In the genomic region with DNA sequence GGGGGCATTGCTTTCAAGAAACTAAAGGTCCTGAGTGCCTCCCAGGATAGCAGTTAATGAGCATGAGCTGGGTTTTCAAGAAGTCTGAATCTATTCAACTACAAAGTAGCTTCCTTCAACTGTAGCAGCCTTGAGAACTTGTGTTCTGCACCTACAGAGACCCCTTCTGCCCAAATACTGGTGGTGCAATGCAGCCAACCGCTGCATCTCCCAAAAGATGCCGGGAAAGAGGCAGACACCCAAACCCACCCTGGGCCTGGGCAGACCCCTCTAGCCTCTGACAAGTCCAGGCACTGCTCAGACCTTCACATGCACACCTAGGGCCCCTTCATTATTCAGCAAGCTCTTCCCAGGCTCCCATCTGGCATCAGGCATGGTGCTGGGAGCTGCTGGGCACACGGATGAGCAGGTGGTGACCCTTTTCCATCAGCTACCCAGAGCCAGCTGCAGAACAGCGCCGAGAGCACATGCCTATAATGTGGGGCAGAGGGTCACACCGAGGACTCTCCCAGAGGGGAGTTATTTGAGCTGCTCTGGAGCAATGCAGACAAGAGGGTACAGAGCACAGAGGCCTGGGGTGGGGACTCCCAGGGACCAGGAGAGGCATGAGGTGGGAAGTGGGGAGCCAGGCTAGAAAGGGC, we compare ENCODE assay signal across 8 cellular contexts. TPM values are rescaled to one million over a fixed set of nuclear protein-coding genes. Genes with fewer than 3 reads are reported as not detected.
DNase-seq lines count a peak whose midpoint lies in the region; ATAC-seq and TF ChIP-seq lines count a peak whose summit lies in the region.

No MANE protein-coding gene starts in this region.

- intact Hi-C loops in lower lobe of right lung (cut with DNase I) (loop anchor here (5.0 kb wide), 1 partner anchor 340 kb away; no protein-coding TSS in a partner anchor), vagina (cut with DNase I) (no loop called here)

- peak; percentile 62 for DNase-seq in activated CD8-positive, alpha-beta memory T cell treated with anti-CD3 and anti-CD28 coated beads, Interleukin-2, amount 10 ng/mL, durations not matched to agents 7 days and 5 days
- no peak for DNase-seq in activated CD8-positive, alpha-beta memory T cell treated with anti-CD3 and anti-CD28 coated beads for 24 hours
- peak; percentile 54 for DNase-seq in KBM-7
- DNase-seq in T-helper 17 cell: no peak
- peak; percentile 23 for DNase-seq in cerebellar cortex (ENCODE audit: low spot score)
- DNase-seq in lower lobe of right lung: no peak
- DNase-seq in vagina (ENCODE audit: extremely low spot score in 2 of 2): peak; percentile 86 to 89
- DNase-seq in DMS79 (lab: John Stamatoyannopoulos, UW): no peak

- peaks cover 1% of the 10 kb centered on the region for H3K36me3 Mint-ChIP-seq in activated CD8-positive, alpha-beta memory T cell treated with anti-CD3 and anti-CD28 coated beads, Interleukin-2, amount 10 ng/mL, durations not matched to agents 7 days and 5 days
- peaks cover 2% of the 10 kb centered on the region for H3K36me3 Mint-ChIP-seq in T-helper 17 cell (ENCODE audit: low read depth)

- H3K9me3 Mint-ChIP-seq in activated CD8-positive, alpha-beta memory T cell treated with anti-CD3 and anti-CD28 coated beads, Interleukin-2, amount 10 ng/mL, durations not matched to agents 7 days and 5 days (ENCODE audit: low read depth): no peaks in the 10 kb centered on the region

- H3K9me3 ChIP-seq in T-helper 17 cell (ENCODE audit: control insufficient read depth, low read length, poor library complexity, severe bottlenecking) (no peaks in the 10 kb centered on the region), lower lobe of right lung (no peaks in the 10 kb centered on the region), vagina (no peaks in the 10 kb centered on the region)

- H3K4me3 ChIP-seq in lower lobe of right lung (no peak overlapping the region), vagina (no peak overlapping the region)

- H3K27ac ChIP-seq in lower lobe of right lung (no peak overlapping the region), vagina (no peak overlapping the region)

- in situ Hi-C loops in KBM-7 (cut with MboI; ENCODE audit: low pct_unique_long_range_greater_than_20kb, low sequenced_read_pairs): loop anchor here (25.0 kb wide), 1 partner anchor 445 kb away; no protein-coding TSS in a partner anchor

- peaks cover 34% of the 10 kb centered on the region for H3K4me1 ChIP-seq in lower lobe of right lung
- peaks cover 10% of the 10 kb centered on the region for H3K4me1 ChIP-seq in vagina

- TF ChIP-seq CTCF in lower lobe of right lung (IDR thresholded peaks at IDR 0.05) (peak; percentile 70), vagina (IDR thresholded peaks at IDR 0.05) (peak in 2 of 3 experiments; percentile 23 to 56)

- no peaks in the 10 kb centered on the region for H3K27me3 Mint-ChIP-seq in activated CD8-positive, alpha-beta memory T cell treated with anti-CD3 and anti-CD28 coated beads, Interleukin-2, amount 10 ng/mL, durations not matched to agents 7 days and 5 days
- H3K27me3 Mint-ChIP-seq in T-helper 17 cell: no peaks in the 10 kb centered on the region

- H3K27me3 ChIP-seq in lower lobe of right lung (ENCODE audit: low read depth) (no peaks in the 10 kb centered on the region), vagina (no peaks in the 10 kb centered on the region)

- H3K4me1 Mint-ChIP-seq in activated CD8-positive, alpha-beta memory T cell treated with anti-CD3 and anti-CD28 coated beads, Interleukin-2, amount 10 ng/mL, durations not matched to agents 7 days and 5 days: peaks cover 51% of the 10 kb centered on the region
- peaks cover 40% of the 10 kb centered on the region for H3K4me1 Mint-ChIP-seq in T-helper 17 cell

- no peak for TF ChIP-seq POLR2A in vagina (IDR thresholded peaks at IDR 0.05)

- H3K36me3 ChIP-seq in lower lobe of right lung: no peaks in the 10 kb centered on the region
- no peaks in the 10 kb centered on the region for H3K36me3 ChIP-seq in vagina

- peak; percentile 26 for ATAC-seq in activated CD8-positive, alpha-beta memory T cell treated with anti-CD3 and anti-CD28 coated beads, Interleukin-2, amount 10 ng/mL, durations not matched to agents 7 days and 5 days
- ATAC-seq in T-helper 17 cell (peak; percentile 54), lower lobe of right lung (no peak)

- CTCF ChIA-PET in activated CD8-positive, alpha-beta memory T cell treated with anti-CD3 and anti-CD28 coated beads, Interleukin-2, amount 10 ng/mL, durations not matched to agents 7 days and 5 days (lab: Charles Lee): interaction anchor here (0.6 to 9.5 kb wide), 63 partner anchors 8 to 610 kb away, joined by 3 to 190 read pairs (median 5); partner anchors contain the start of gene FLI1

- peak overlapping the region; percentile 12 for H3K27ac Mint-ChIP-seq in activated CD8-positive, alpha-beta memory T cell treated with anti-CD3 and anti-CD28 coated beads, Interleukin-2, amount 10 ng/mL, durations not matched to agents 7 days and 5 days
- peak overlapping the region; percentile 98 for H3K27ac Mint-ChIP-seq in T-helper 17 cell

- H3K4me3 Mint-ChIP-seq in activated CD8-positive, alpha-beta memory T cell treated with anti-CD3 and anti-CD28 coated beads, Interleukin-2, amount 10 ng/mL, durations not matched to agents 7 days and 5 days: no peak overlapping the region
- no peak overlapping the region for H3K4me3 Mint-ChIP-seq in T-helper 17 cell

RNA-seq across cellular contexts. Expression of gene ETS1, which starts 44.9 kb away (rescaled TPM):
- 100 to 1,000 TPM; 408 to 671 TPM for total RNA-seq in activated CD8-positive, alpha-beta memory T cell treated with anti-CD3 and anti-CD28 coated beads, Interleukin-2, amount 10 ng/mL, durations not matched to agents 7 days and 5 days
- total RNA-seq in T-helper 17 cell (100 to 1,000 TPM; 670 to 745 TPM), lower lobe of right lung (123 TPM), vagina (51.6 TPM)

Comparison
In these comparisons a context has a peak if more than half of its experiments do, and no peak if none do; other contexts are left out.
1. DNase-seq: peak in activated CD8-positive, alpha-beta memory T cell treated with anti-CD3 and anti-CD28 coated beads, Interleukin-2, amount 10 ng/mL, durations not matched to agents 7 days and 5 days (single experiment), KBM-7 (single experiment), cerebellar cortex (single experiment) and vagina (2 of 2); none in activated CD8-positive, alpha-beta memory T cell treated with anti-CD3 and anti-CD28 coated beads for 24 hours (single experiment), T-helper 17 cell (0 of 3), lower lobe of right lung (single experiment) and DMS79 (single experiment).
2. ATAC-seq: peak in activated CD8-positive, alpha-beta memory T cell treated with anti-CD3 and anti-CD28 coated beads, Interleukin-2, amount 10 ng/mL, durations not matched to agents 7 days and 5 days (single experiment) and T-helper 17 cell (single experiment); none in lower lobe of right lung (0 of 2).